In the genomic region with DNA sequence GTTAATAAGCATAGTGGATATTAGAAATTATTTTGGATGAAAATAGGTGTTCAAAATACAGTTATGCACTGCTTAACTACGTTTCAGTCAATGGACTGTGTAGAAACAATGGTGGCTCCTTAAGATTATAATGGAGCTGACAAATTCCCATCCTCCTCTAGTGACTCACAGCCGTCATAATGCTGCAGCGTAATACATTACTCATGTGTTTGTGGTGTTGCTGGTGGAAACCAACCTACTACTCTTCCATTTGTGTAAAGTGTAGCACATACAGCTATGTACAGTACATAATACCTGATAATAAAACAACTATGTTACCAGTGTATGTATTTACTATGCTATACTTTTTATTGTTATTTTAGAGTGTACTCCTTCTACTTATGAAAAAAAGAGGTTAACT, we compare ENCODE assay signal across 11 cellular contexts.
DNase-seq lines count a peak whose midpoint lies in the region; ATAC-seq and TF ChIP-seq lines count a peak whose summit lies in the region.
"Had no signal": no experiment of that assay in that cellular context is flagged by ENCODE, and none has a peak within 500 bp of the region (broad histone marks: within the 10 kb centered on the region; RNA-seq: fewer than 3 reads in every experiment).

No MANE protein-coding gene starts in this region.

- TF ChIP-seq CTCF in H9 (conservative IDR thresholded peaks at IDR 0.05) = no peak

- H3K9me3 ChIP-seq in H9 (ENCODE audit: control insufficient read depth, low read depth, low read length) = no peaks in the 10 kb centered on the region
- H3K9me3 ChIP-seq: upper lobe of right lung had no signal

- no peak overlapping the region for H3T11ph ChIP-seq in H9 (ENCODE audit: low read length)

- no peak overlapping the region for H4K8ac ChIP-seq in H9 (replicated peaks; ENCODE audit: insufficient read length, low read depth, low read length)

- no peak overlapping the region for H3K23ac ChIP-seq in H9 (ENCODE audit: insufficient read length, low read depth, low read length)

- H2AFZ ChIP-seq in H9 (ENCODE audit: low read length) = no peak overlapping the region

- POLR2A ChIA-PET in activated CD4-positive, alpha-beta T cell treated with anti-CD3 and anti-CD28 coated beads for 36 hours (lab: Charles Lee) = no interaction called here
- POLR2A ChIA-PET in activated CD4-positive, alpha-beta T cell treated with anti-CD3 and anti-CD28 coated beads, Interleukin-2, amount 10 ng/mL, durations not matched to agents 7 days and 5 days (lab: Charles Lee) = no interaction called here

- H3K23me2 ChIP-seq in H9 (ENCODE audit: insufficient read length, low read depth, low read length, poor library complexity, severe bottlenecking) = no peaks in the 10 kb centered on the region

- no peak overlapping the region for H4K5ac ChIP-seq in H9 (ENCODE audit: insufficient read length, low read depth, low read length)

- CTCF ChIA-PET in activated CD4-positive, alpha-beta T cell treated with anti-CD3 and anti-CD28 coated beads for 36 hours (lab: Charles Lee) = interaction anchor here (0.7 to 1.5 kb wide), 2 partner anchors 59 to 580 kb away, joined by 3 read pairs; no protein-coding TSS in a partner anchor
- CTCF ChIA-PET in activated CD4-positive, alpha-beta T cell treated with anti-CD3 and anti-CD28 coated beads, Interleukin-2, amount 10 ng/mL, durations not matched to agents 7 days and 5 days (lab: Charles Lee) = interaction anchor here (0.6 to 1.4 kb wide), 2 partner anchors 131 to 1296 kb away, joined by 3 to 4 read pairs; no protein-coding TSS in a partner anchor

- no peak overlapping the region for H2AK5ac ChIP-seq in H9 (ENCODE audit: insufficient read length, low read length)

- peak; percentile 36 for DNase-seq in activated CD4-positive, alpha-beta T cell treated with anti-CD3 and anti-CD28 coated beads for 36 hours
- no peak for DNase-seq in activated CD4-positive, alpha-beta T cell treated with anti-CD3 and anti-CD28 coated beads, Interleukin-2, amount 10 ng/mL, durations not matched to agents 7 days and 5 days
- peak; percentile 58 for DNase-seq in MV-4-11 (lab: John Stamatoyannopoulos, UW)
- DNase-seq in dermis blood vessel endothelial cell = peak; percentile 97
- DNase-seq in non-pigmented ciliary epithelial cell (ENCODE audit: low read depth) = peak; percentile 90
- DNase-seq in sciatic nerve (ENCODE audit: low spot score) = no peak
- DNase-seq in H9 = no peak
- DNase-seq: upper lobe of right lung had no signal

- H3K9ac ChIP-seq in H9 (ENCODE audit: extremely low read depth, insufficient read length, low read length) = no peak overlapping the region

- H3K4me1 ChIP-seq in H9 (ENCODE audit: insufficient read depth, low read length) = no peaks in the 10 kb centered on the region
- H3K4me1 ChIP-seq: upper lobe of right lung had no signal

- H4K91ac ChIP-seq in H9 (ENCODE audit: insufficient read length, low read depth, low read length) = no peak overlapping the region

- intact Hi-C loops in activated CD4-positive, alpha-beta T cell treated with anti-CD3 and anti-CD28 coated beads for 36 hours (cut with DNase I, micrococcal nuclease) = loop anchor here (5.0 kb wide), 3 partner anchors 116 to 614 kb away; a partner anchor contains a TSS
- intact Hi-C loops in sciatic nerve (cut with DNase I) = no loop called here

- no peaks in the 10 kb centered on the region for H3K9me3 Mint-ChIP-seq in activated CD4-positive, alpha-beta T cell treated with anti-CD3 and anti-CD28 coated beads for 36 hours (ENCODE audit: low read depth)
- no peaks in the 10 kb centered on the region for H3K9me3 Mint-ChIP-seq in activated CD4-positive, alpha-beta T cell treated with anti-CD3 and anti-CD28 coated beads, Interleukin-2, amount 10 ng/mL, durations not matched to agents 7 days and 5 days
- no peaks in the 10 kb centered on the region for H3K9me3 Mint-ChIP-seq in H9
- H3K9me3 Mint-ChIP-seq: activated T-helper 1 cell treated with anti-CD3 and anti-CD28 coated beads, Interleukin-12 subunit alpha, Interleukin-12 subunit beta, Interleukin-2, Interleukin-4 antibody, amounts not matched to agents 30 ng/mL and 10 ng/mL and 1 ng/mL, durations not matched to agents 14 hours and 24 hours and 36 hours had no signal

- WGBS in H9 (ENCODE audit: extremely low coverage, insufficient read length, low lambda C conversion rate) = no CpG with 5 or more reads among the region's 3 CpGs

- no peak overlapping the region for H3K4ac ChIP-seq in H9 (ENCODE audit: low read depth, low read length)

- H3K4me2 ChIP-seq in H9 (ENCODE audit: insufficient read depth, insufficient read length, low read length) = no peak overlapping the region

- H3K4me3 Mint-ChIP-seq in activated CD4-positive, alpha-beta T cell treated with anti-CD3 and anti-CD28 coated beads for 36 hours = no peak overlapping the region
- no peak overlapping the region for H3K4me3 Mint-ChIP-seq in activated CD4-positive, alpha-beta T cell treated with anti-CD3 and anti-CD28 coated beads, Interleukin-2, amount 10 ng/mL, durations not matched to agents 7 days and 5 days
- H3K4me3 Mint-ChIP-seq in H9 = no peak overlapping the region
- H3K4me3 Mint-ChIP-seq: activated T-helper 1 cell treated with anti-CD3 and anti-CD28 coated beads, Interleukin-12 subunit alpha, Interleukin-12 subunit beta, Interleukin-2, Interleukin-4 antibody, amounts not matched to agents 30 ng/mL and 10 ng/mL and 1 ng/mL, durations not matched to agents 14 hours and 24 hours and 36 hours; B cell had no signal

- no peak overlapping the region for H3K56ac ChIP-seq in H9 (ENCODE audit: insufficient read length, low read depth, low read length)

- H3K27me3 Mint-ChIP-seq in activated CD4-positive, alpha-beta T cell treated with anti-CD3 and anti-CD28 coated beads for 36 hours = no peaks in the 10 kb centered on the region
- peaks cover 5% of the 10 kb centered on the region for H3K27me3 Mint-ChIP-seq in activated CD4-positive, alpha-beta T cell treated with anti-CD3 and anti-CD28 coated beads, Interleukin-2, amount 10 ng/mL, durations not matched to agents 7 days and 5 days
- peaks cover 2% of the 10 kb centered on the region; the same call in 1 of the 2 replicates for H3K27me3 Mint-ChIP-seq in H9 (ENCODE audit: low read depth)
- H3K27me3 Mint-ChIP-seq: B cell had no signal

- H4K20me1 ChIP-seq in H9 (ENCODE audit: control insufficient read depth, insufficient read depth, insufficient read length) = no peaks in the 10 kb centered on the region

- H3K14ac ChIP-seq in H9 (ENCODE audit: insufficient read depth, low read length) = no peak overlapping the region

- no peak overlapping the region for H2BK15ac ChIP-seq in H9 (ENCODE audit: low read depth, low read length)

- peak; percentile 82 for ATAC-seq in activated CD4-positive, alpha-beta T cell treated with anti-CD3 and anti-CD28 coated beads for 36 hours
- ATAC-seq in sciatic nerve (no peak), GM21526 (IDR thresholded peaks at IDR 0.05; ENCODE audit: low FRiP score, unreplicated experiment) (no peak)
- ATAC-seq: upper lobe of right lung had no signal

- H3K27ac Mint-ChIP-seq in activated CD4-positive, alpha-beta T cell treated with anti-CD3 and anti-CD28 coated beads for 36 hours = no peak overlapping the region
- no peak overlapping the region for H3K27ac Mint-ChIP-seq in activated CD4-positive, alpha-beta T cell treated with anti-CD3 and anti-CD28 coated beads, Interleukin-2, amount 10 ng/mL, durations not matched to agents 7 days and 5 days
- no peak overlapping the region for H3K27ac Mint-ChIP-seq in H9
- H3K27ac Mint-ChIP-seq: activated T-helper 1 cell treated with anti-CD3 and anti-CD28 coated beads, Interleukin-12 subunit alpha, Interleukin-12 subunit beta, Interleukin-2, Interleukin-4 antibody, amounts not matched to agents 30 ng/mL and 10 ng/mL and 1 ng/mL, durations not matched to agents 14 hours and 24 hours and 36 hours; B cell had no signal

- H3K79me1 ChIP-seq in H9 (ENCODE audit: insufficient read depth, low read depth, low read length, poor library complexity, severe bottlenecking) = no peaks in the 10 kb centered on the region

- no peak overlapping the region for H2BK12ac ChIP-seq in H9 (ENCODE audit: insufficient read length, low read depth, low read length)

- H2BK20ac ChIP-seq in H9 (ENCODE audit: low read depth, low read length, poor library complexity, severe bottlenecking) = no peak overlapping the region

- no peak overlapping the region for H3K27ac ChIP-seq in H9 (ENCODE audit: insufficient read length, low read depth, low read length)
- H3K27ac ChIP-seq: upper lobe of right lung had no signal

- H3K79me2 ChIP-seq in H9 (ENCODE audit: insufficient read depth, low read length) = no peaks in the 10 kb centered on the region

- no peak overlapping the region for H3K18ac ChIP-seq in H9 (ENCODE audit: insufficient read length, low read depth, low read length)

- H2BK5ac ChIP-seq in H9 (ENCODE audit: insufficient read length, low read length) = no peak overlapping the region

- H2BK120ac ChIP-seq in H9 (ENCODE audit: low read depth, low read length, poor library complexity, severe bottlenecking) = no peak overlapping the region

- no peaks in the 10 kb centered on the region for H3K27me3 ChIP-seq in H9 (ENCODE audit: insufficient read depth, low read length)
- H3K27me3 ChIP-seq: upper lobe of right lung had no signal

- no peaks in the 10 kb centered on the region for H3K36me3 Mint-ChIP-seq in activated CD4-positive, alpha-beta T cell treated with anti-CD3 and anti-CD28 coated beads for 36 hours (ENCODE audit: low read depth)
- H3K36me3 Mint-ChIP-seq in activated CD4-positive, alpha-beta T cell treated with anti-CD3 and anti-CD28 coated beads, Interleukin-2, amount 10 ng/mL, durations not matched to agents 7 days and 5 days (ENCODE audit: low read depth) = no peaks in the 10 kb centered on the region
- H3K36me3 Mint-ChIP-seq in H9 (ENCODE audit: insufficient read depth in 1 of 3, low read depth in 3 of 3) = no peaks in the 10 kb centered on the region

- H3K4me1 Mint-ChIP-seq in activated CD4-positive, alpha-beta T cell treated with anti-CD3 and anti-CD28 coated beads for 36 hours = peaks cover 5% of the 10 kb centered on the region
- H3K4me1 Mint-ChIP-seq in activated CD4-positive, alpha-beta T cell treated with anti-CD3 and anti-CD28 coated beads, Interleukin-2, amount 10 ng/mL, durations not matched to agents 7 days and 5 days = peaks cover 18% of the 10 kb centered on the region
- no peaks in the 10 kb centered on the region for H3K4me1 Mint-ChIP-seq in H9

Comparison
In these comparisons a context has a peak if more than half of its experiments do, and no peak if none do; other contexts are left out.
1. DNase-seq: peak in activated CD4-positive, alpha-beta T cell treated with anti-CD3 and anti-CD28 coated beads for 36 hours (single experiment), MV-4-11 (single experiment), dermis blood vessel endothelial cell (single experiment) and non-pigmented ciliary epithelial cell (single experiment); none in activated CD4-positive, alpha-beta T cell treated with anti-CD3 and anti-CD28 coated beads, Interleukin-2, amount 10 ng/mL, durations not matched to agents 7 days and 5 days (single experiment), sciatic nerve (single experiment) and H9 (single experiment).